ENCODE assay signal across 17 cellular contexts in the genomic region with DNA sequence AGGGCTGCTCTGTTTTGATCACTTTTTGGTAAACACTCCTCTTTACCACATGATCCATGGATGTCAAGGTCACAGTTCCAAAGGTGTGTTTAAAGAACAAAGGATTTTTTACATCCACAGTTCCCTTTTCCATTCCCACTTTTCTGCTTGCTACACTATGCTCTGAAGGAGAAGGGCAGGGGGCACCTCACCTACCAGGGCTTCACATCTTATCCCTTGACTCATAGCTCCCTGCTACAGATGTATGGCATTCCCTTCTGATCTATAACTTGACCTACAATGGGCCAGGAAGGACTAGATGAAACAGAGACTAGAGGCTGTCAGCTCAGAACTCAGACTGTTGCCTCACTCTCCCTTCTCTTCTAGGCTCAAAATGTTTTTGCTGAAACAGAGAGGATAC.
DNase-seq lines count a peak whose midpoint lies in the region; ATAC-seq, FAIRE-seq and TF ChIP-seq lines count a peak whose summit lies in the region.
"Had no signal": no experiment of that assay in that cellular context is flagged by ENCODE, and none has a peak within 500 bp of the region (broad histone marks: within the 10 kb centered on the region; RNA-seq: fewer than 3 reads in every experiment).

No MANE protein-coding gene starts in this region.

- TF ChIP-seq CTCF in endothelial cell (IDR thresholded peaks at IDR 0.05; ENCODE audit: unreplicated experiment) (no peak), neural progenitor cell (IDR thresholded peaks at IDR 0.05) (no peak)

- H3K79me2 ChIP-seq in neural progenitor cell (ENCODE audit: low read depth) = no peaks in the 10 kb centered on the region

- peaks cover 3% of the 10 kb centered on the region for H3K27me3 Mint-ChIP-seq in activated T-helper 17 cell treated with anti-CD3 and anti-CD28 coated beads, Interleukin-2, amount 50 U/mL, for 72 hours
- H3K27me3 Mint-ChIP-seq in endothelial cell (ENCODE audit: unreplicated experiment) = no peaks in the 10 kb centered on the region
- no peaks in the 10 kb centered on the region for H3K27me3 Mint-ChIP-seq in neural progenitor cell (ENCODE audit: insufficient read depth, low read depth)

- no peaks in the 10 kb centered on the region for H3K4me1 ChIP-seq in neural progenitor cell
- H3K4me1 ChIP-seq: upper lobe of left lung had no signal

- no peaks in the 10 kb centered on the region for H3K27me3 ChIP-seq in neural progenitor cell
- H3K27me3 ChIP-seq: upper lobe of left lung had no signal

- peak overlapping the region; percentile 57 for H3K4me3 Mint-ChIP-seq in activated T-helper 17 cell treated with anti-CD3 and anti-CD28 coated beads, Interleukin-2, amount 50 U/mL, for 72 hours
- no peak overlapping the region for H3K4me3 Mint-ChIP-seq in endothelial cell (ENCODE audit: unreplicated experiment)
- H3K4me3 Mint-ChIP-seq in neural progenitor cell = no peak overlapping the region

- no peaks in the 10 kb centered on the region for H4K20me1 ChIP-seq in neural progenitor cell (ENCODE audit: low read depth)

- H2AFZ ChIP-seq in neural progenitor cell (replicated peaks) = no peak overlapping the region

- H3K36me3 ChIP-seq in neural progenitor cell = no peaks in the 10 kb centered on the region
- H3K36me3 ChIP-seq: upper lobe of left lung had no signal

- peak; percentile 38 for ATAC-seq in GM18498 (IDR thresholded peaks at IDR 0.05; ENCODE audit: unreplicated experiment)
- ATAC-seq in GM18907 (IDR thresholded peaks at IDR 0.05; ENCODE audit: unreplicated experiment) = peak; percentile 33
- ATAC-seq in HG03342 (IDR thresholded peaks at IDR 0.05; ENCODE audit: unreplicated experiment) = peak; percentile 26
- no peak for ATAC-seq in activated T-helper 17 cell treated with anti-CD3 and anti-CD28 coated beads, Interleukin-2, amount 50 U/mL, for 72 hours (replicated peaks)

- no peaks in the 10 kb centered on the region for H3K36me3 Mint-ChIP-seq in activated T-helper 17 cell treated with anti-CD3 and anti-CD28 coated beads, Interleukin-2, amount 50 U/mL, for 72 hours (ENCODE audit: low read depth)
- H3K36me3 Mint-ChIP-seq in endothelial cell (ENCODE audit: low read depth, unreplicated experiment) = no peaks in the 10 kb centered on the region
- no peaks in the 10 kb centered on the region for H3K36me3 Mint-ChIP-seq in neural progenitor cell

- FAIRE-seq in GM12891 (lab: Jason Lieb, UNC) = no peak
- FAIRE-seq: frontal cortex, kidney had no signal

- H3K4me3 ChIP-seq in neural progenitor cell = no peak overlapping the region
- H3K4me3 ChIP-seq: upper lobe of left lung had no signal

- DNase-seq in endothelial cell (ENCODE audit: low spot score) = no peak
- DNase-seq in GM12891 (ENCODE audit: insufficient read length, low spot score) = no peak
- no peak for DNase-seq in NCI-H345 treated with DMSO at 0.1 percent for 48 hours (lab: John Stamatoyannopoulos, UW; ENCODE audit: unreplicated experiment)
- DNase-seq in neural progenitor cell (ENCODE audit: low spot score) = no peak
- DNase-seq: activated CD4-positive, CD25-positive, alpha-beta regulatory T cell; dermis blood vessel endothelial cell; kidney; MV-4-11; NCI-H1930; stimulated activated CD4-positive, alpha-beta T cell treated with anti-CD3 and anti-CD28 coated beads, Interleukin-12 subunit alpha, Interleukin-12 subunit beta, amount 100 ng/mL, for 4 hours; T-helper 9 cell; upper lobe of left lung had no signal

- no peak for TF ChIP-seq POLR2A in GM12891 (IDR thresholded peaks at IDR 0.05; ENCODE audit: low read depth, low read length)

- H3K27ac ChIP-seq in neural progenitor cell = no peak overlapping the region
- H3K27ac ChIP-seq: upper lobe of left lung had no signal

- no peak overlapping the region for H3K9ac ChIP-seq in neural progenitor cell

- peak overlapping the region; percentile 77 for H3K27ac Mint-ChIP-seq in activated T-helper 17 cell treated with anti-CD3 and anti-CD28 coated beads, Interleukin-2, amount 50 U/mL, for 72 hours
- H3K27ac Mint-ChIP-seq in endothelial cell (ENCODE audit: unreplicated experiment) (no peak overlapping the region), neural progenitor cell (no peak overlapping the region)

- no peaks in the 10 kb centered on the region for H3K9me3 ChIP-seq in neural progenitor cell (ENCODE audit: low read depth)
- H3K9me3 ChIP-seq: upper lobe of left lung had no signal

- peaks cover 8% of the 10 kb centered on the region for H3K4me1 Mint-ChIP-seq in activated T-helper 17 cell treated with anti-CD3 and anti-CD28 coated beads, Interleukin-2, amount 50 U/mL, for 72 hours
- H3K4me1 Mint-ChIP-seq in endothelial cell (ENCODE audit: unreplicated experiment) (no peaks in the 10 kb centered on the region), neural progenitor cell (no peaks in the 10 kb centered on the region)

- H3K9me3 Mint-ChIP-seq in activated T-helper 17 cell treated with anti-CD3 and anti-CD28 coated beads, Interleukin-2, amount 50 U/mL, for 72 hours = no peaks in the 10 kb centered on the region
- H3K9me3 Mint-ChIP-seq in endothelial cell (ENCODE audit: unreplicated experiment) (no peaks in the 10 kb centered on the region), neural progenitor cell (no peaks in the 10 kb centered on the region)

- no peaks in the 10 kb centered on the region for H3F3A ChIP-seq in neural progenitor cell (ENCODE audit: low read depth)

- no peak overlapping the region for H3K4me2 ChIP-seq in neural progenitor cell

TF ChIP-seq in GM12891, 5 proteins besides CTCF, POLR2A, EP300 and RAD21:
- TF ChIP-seq POU2F2 (IDR thresholded peaks at IDR 0.05; ENCODE audit: low read depth, low read length) (no peak), TAF1 (IDR thresholded peaks at IDR 0.05; ENCODE audit: low read depth, low read length) (no peak), POLR2AphosphoS5 (IDR thresholded peaks at IDR 0.05; ENCODE audit: low read depth, low read length) (no peak), SPI1 (IDR thresholded peaks at IDR 0.05; ENCODE audit: low read depth, low read length) (no peak), PAX5 (IDR thresholded peaks at IDR 0.05; ENCODE audit: insufficient read depth, low read length, severe bottlenecking) (no peak)
